Comparison of ENCODE assay signal across 7 cellular contexts in the genomic region with DNA sequence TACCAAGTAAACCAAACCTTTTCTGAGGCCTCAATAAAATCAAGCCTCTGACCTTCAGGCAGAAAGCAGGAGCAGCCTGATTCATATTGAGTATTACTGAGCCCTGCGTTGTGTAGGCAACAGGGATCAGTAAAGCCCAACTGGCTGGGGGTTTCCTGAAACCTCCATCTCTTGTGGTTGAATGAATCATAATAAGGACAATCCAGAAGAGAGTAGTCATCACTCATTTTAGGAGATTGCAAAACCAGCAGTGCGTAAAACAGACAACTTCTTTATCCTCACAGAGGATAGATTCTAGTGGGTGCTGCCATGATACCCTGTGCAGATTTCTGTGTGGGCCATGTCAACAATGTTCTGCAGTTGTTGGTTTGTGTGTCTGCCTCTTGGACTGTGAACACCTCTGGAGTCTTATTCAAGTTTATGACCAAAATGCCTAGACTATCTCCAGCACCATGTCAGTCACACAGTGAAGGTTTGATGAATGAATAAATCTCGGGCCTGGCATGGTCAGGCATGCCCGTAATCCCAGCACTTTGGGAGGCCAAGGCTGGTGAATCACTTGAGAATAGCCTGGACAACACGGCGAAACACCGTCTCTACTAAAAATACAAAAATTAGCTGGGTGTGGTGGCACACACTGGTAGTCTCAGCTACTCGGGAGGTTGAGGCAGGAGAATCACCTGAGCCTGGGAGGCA. TPM values are rescaled to one million over a fixed set of nuclear protein-coding genes. Genes with fewer than 3 reads are reported as not detected.
DNase-seq lines count a peak whose midpoint lies in the region; ATAC-seq and TF ChIP-seq lines count a peak whose summit lies in the region.

No MANE protein-coding gene starts in this region.

- intact Hi-C loops in testis (cut with DNase I; ENCODE audit: low total_unique reads), result no loop called here

- H3K4me2 ChIP-seq in OCI-LY3 (ENCODE audit: low read length) (peak overlapping the region; percentile 46), fibroblast of lung (ENCODE audit: extremely low read depth, insufficient read depth, low read length) (peak overlapping the region; percentile 59)

- no peaks in the 10 kb centered on the region for H3K79me2 ChIP-seq in OCI-LY3 (ENCODE audit: low read length)
- H3K79me2 ChIP-seq in fibroblast of lung (ENCODE audit: control insufficient read depth, insufficient read depth, low read length), result no peaks in the 10 kb centered on the region

- DNase-seq in fibroblast of lung (ENCODE audit: low read depth in 2 of 2) (peak; percentile 99), stromal cell of bone marrow (ENCODE audit: low read depth) (peak; percentile 99), testis (no peak), caudate nucleus (lab: John Stamatoyannopoulos, UW) (no peak)

- TF ChIP-seq CTCF in OCI-LY3 (IDR thresholded peaks at IDR 0.05; ENCODE audit: low read depth, low read length) (no peak), fibroblast of lung (conservative IDR thresholded peaks at IDR 0.05 in 1 of 2, IDR thresholded peaks at IDR 0.05 in 1 of 2; ENCODE audit: low read depth in 1 of 2, low read length in 2 of 2) (no peak), testis (IDR thresholded peaks at IDR 0.05) (no peak)

- ATAC-seq in GM18517 (IDR thresholded peaks at IDR 0.05; ENCODE audit: unreplicated experiment) (peak; percentile 61), HG02588 (IDR thresholded peaks at IDR 0.05; ENCODE audit: unreplicated experiment) (peak; percentile 67)

- no peaks in the 10 kb centered on the region for H3K36me3 ChIP-seq in OCI-LY3 (replicated peaks; ENCODE audit: low read depth, low read length)
- no peaks in the 10 kb centered on the region for H3K36me3 ChIP-seq in fibroblast of lung (ENCODE audit: control insufficient read depth, insufficient read depth, low read length)
- no peaks in the 10 kb centered on the region for H3K36me3 ChIP-seq in testis (ENCODE audit: low read depth, missing control alignments)

- H4K20me1 ChIP-seq in OCI-LY3 (ENCODE audit: insufficient read depth, low read length), result no peaks in the 10 kb centered on the region
- no peaks in the 10 kb centered on the region for H4K20me1 ChIP-seq in fibroblast of lung (ENCODE audit: control insufficient read depth, extremely low read depth, insufficient read depth, low read length)

- no peak overlapping the region for H3K27ac ChIP-seq in OCI-LY3 (ENCODE audit: low read length)
- H3K27ac ChIP-seq in fibroblast of lung (ENCODE audit: insufficient read depth, low read length), result peak overlapping the region; percentile 63
- H3K27ac ChIP-seq in testis, result no peak overlapping the region
- H3K27ac ChIP-seq in caudate nucleus (ENCODE audit: low read depth, low read length), result no peak overlapping the region

- H3K4me3 ChIP-seq in OCI-LY3 (ENCODE audit: low read length), result peak overlapping the region; percentile 3; the same call in 1 of the 2 replicates
- no peak overlapping the region for H3K4me3 ChIP-seq in fibroblast of lung (replicated peaks in 1 of 4; ENCODE audit: control extremely low read depth in 1 of 4, insufficient read depth in 1 of 4, low read depth in 3 of 4, low read length in 4 of 4)
- no peak overlapping the region for H3K4me3 ChIP-seq in testis

- H3K9me3 ChIP-seq in OCI-LY3 (ENCODE audit: insufficient read depth, low read length) (no peaks in the 10 kb centered on the region), fibroblast of lung (ENCODE audit: control insufficient read depth, insufficient read depth, low read depth, low read length) (no peaks in the 10 kb centered on the region), testis (no peaks in the 10 kb centered on the region)

- no peak overlapping the region for H2AFZ ChIP-seq in OCI-LY3 (ENCODE audit: low read depth, low read length)
- peak overlapping the region; percentile 31 for H2AFZ ChIP-seq in fibroblast of lung (ENCODE audit: low read length)

- 88 to 93% methylated on average over 8 of the region's 8 CpGs for WGBS in testis, 2 donors

- no peak for TF ChIP-seq POLR2A in testis (IDR thresholded peaks at IDR 0.05)

- no peak overlapping the region for H3K9ac ChIP-seq in OCI-LY3 (ENCODE audit: low read length)
- no peak overlapping the region for H3K9ac ChIP-seq in fibroblast of lung (ENCODE audit: insufficient read depth, low read length)

- H3K4me1 ChIP-seq in OCI-LY3 (ENCODE audit: low read length) (peaks cover 28% of the 10 kb centered on the region), fibroblast of lung (ENCODE audit: control insufficient read depth, extremely low read depth, insufficient read depth, low read length) (peaks cover 14% of the 10 kb centered on the region), testis (no peaks in the 10 kb centered on the region)

- H3K27me3 ChIP-seq in OCI-LY3 (ENCODE audit: low read depth, low read length), result peaks cover 38% of the 10 kb centered on the region
- H3K27me3 ChIP-seq in fibroblast of lung (ENCODE audit: control insufficient read depth, insufficient read depth, low read length), result no peaks in the 10 kb centered on the region
- no peaks in the 10 kb centered on the region for H3K27me3 ChIP-seq in testis

RNA-seq across cellular contexts. Expression of gene RAB27B, which starts 51.8 kb away (rescaled TPM):
- total RNA-seq in fibroblast of lung, result 0.77 and 0.99 TPM in 2 replicates
- 0.14 and 0.92 TPM in 2 replicates for polyA plus RNA-seq in fibroblast of lung
- 0.30 and 1.9 TPM in 2 replicates for polyA plus RNA-seq in fibroblast of lung (2012)
- polyA minus RNA-seq in fibroblast of lung (ENCODE audit: low replicate concordance), result 0.08 TPM in 1 of 2 replicates, not detected in the other
- 1 to 10 TPM in 1 of 2 donors, under 1 TPM in 1; 0.93 to 1.7 TPM for total RNA-seq in testis
- polyA plus RNA-seq in testis (ENCODE audit: insufficient read depth, low read depth, low replicate concordance), result 5.8 TPM

Comparison
In these comparisons a context has a peak if more than half of its experiments do, and no peak if none do; other contexts are left out.
1. DNase-seq: peak in fibroblast of lung (2 of 2) and stromal cell of bone marrow (single experiment); none in testis (single experiment) and caudate nucleus (0 of 61).